In the genomic region with DNA sequence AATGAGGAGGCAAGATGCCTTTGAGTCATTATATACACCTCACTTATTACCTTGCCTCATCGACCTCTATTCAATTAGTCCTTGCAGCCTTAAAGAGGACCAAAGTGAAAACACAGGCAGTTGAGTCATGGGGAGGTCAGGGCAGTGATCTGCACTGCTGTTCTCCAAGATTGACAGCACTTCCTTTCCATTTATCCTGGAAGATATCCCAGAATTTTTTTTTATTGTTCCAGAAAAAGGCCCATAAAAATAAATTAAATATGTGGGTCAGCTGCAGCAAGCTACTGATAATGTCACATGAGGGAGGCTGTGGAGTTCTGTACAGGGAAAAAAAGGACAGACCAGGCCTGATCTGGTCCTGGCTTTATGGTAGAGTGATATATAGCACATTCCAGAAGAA, we compare ENCODE assay signal across 14 cellular contexts. TPM values are rescaled to one million over a fixed set of nuclear protein-coding genes. Genes with fewer than 3 reads are reported as not detected.
A peak's percentile ranks its signal among the peaks of the same experiment; 100 is the strongest.
DNase-seq lines count a peak whose midpoint lies in the region; ATAC-seq and TF ChIP-seq lines count a peak whose summit lies in the region.
"Had no signal": no experiment of that assay in that cellular context is flagged by ENCODE, and none has a peak within 500 bp of the region (broad histone marks: within the 10 kb centered on the region; RNA-seq: fewer than 3 reads in every experiment).

No MANE protein-coding gene starts in this region.

- no peak overlapping the region for H2AFZ ChIP-seq in osteoblast (ENCODE audit: low read length)

- H3K36me3 ChIP-seq in osteoblast (ENCODE audit: insufficient read depth, low read length): no peaks in the 10 kb centered on the region
- H3K36me3 ChIP-seq: pancreas had no signal

- H3K9me3 ChIP-seq in osteoblast (ENCODE audit: low read depth, low read length): no peaks in the 10 kb centered on the region
- H3K9me3 ChIP-seq: pancreas had no signal

- H3K4me3 ChIP-seq in fibroblast of the aortic adventitia (ENCODE audit: low read depth, low read length) (no peak overlapping the region), osteoblast (ENCODE audit: insufficient read depth, low read length) (no peak overlapping the region)
- H3K4me3 ChIP-seq: pancreas had no signal

- peak; percentile 71 for ATAC-seq in SK-N-SH treated with all-trans-retinoic acid at 6 μM for 48 hours
- no peak for ATAC-seq in HG03378 (IDR thresholded peaks at IDR 0.05; ENCODE audit: unreplicated experiment)
- ATAC-seq in HG03354 (IDR thresholded peaks at IDR 0.05; ENCODE audit: poor library complexity, severe bottlenecking, unreplicated experiment): no peak
- ATAC-seq in HG03521 (IDR thresholded peaks at IDR 0.05; ENCODE audit: unreplicated experiment): no peak
- ATAC-seq: stimulated activated naive B cell treated with anti-CD40 and anti-IgM and Interleukin-4, amounts not matched to agents 10 μg/mL and 1 μg/mL and 100 μg/mL, for 72 hours; T-helper 17 cell had no signal

- H4K20me1 ChIP-seq in osteoblast (ENCODE audit: insufficient read depth, low read length): no peaks in the 10 kb centered on the region

- H3K79me2 ChIP-seq in osteoblast (ENCODE audit: insufficient read depth, low read length): no peaks in the 10 kb centered on the region

- no peak overlapping the region for H3K27ac ChIP-seq in osteoblast (ENCODE audit: low read depth, low read length)
- H3K27ac ChIP-seq: pancreas had no signal

- H3K4me2 ChIP-seq in osteoblast (ENCODE audit: insufficient read depth, low read length): no peak overlapping the region

- peaks cover 6% of the 10 kb centered on the region for H3K4me1 ChIP-seq in osteoblast (ENCODE audit: insufficient read depth, low read length)

- H3K27me3 ChIP-seq in osteoblast (ENCODE audit: insufficient read depth, low read length): no peaks in the 10 kb centered on the region
- H3K27me3 ChIP-seq: pancreas had no signal

- DNase-seq in EL (peak; percentile 54), fibroblast of the aortic adventitia (ENCODE audit: low read depth) (peak; percentile 54), osteoblast (ENCODE audit: insufficient read length, low spot score, missing footprints) (peak; percentile 73), HuH-7 (ENCODE audit: low spot score) (no peak)
- DNase-seq: hypothalamus; NCI-H1048; pancreas; stimulated activated CD4-positive, alpha-beta T cell treated with anti-CD3 and anti-CD28 coated beads, Interleukin-4, amount 100 ng/mL, for 24 hours; stimulated activated naive B cell treated with anti-CD40 and anti-IgM and Interleukin-4, amounts not matched to agents 10 μg/mL and 1 μg/mL and 100 μg/mL, for 72 hours; T-helper 17 cell had no signal

- TF ChIP-seq CTCF in fibroblast of the aortic adventitia (IDR thresholded peaks at IDR 0.05; ENCODE audit: insufficient read depth, low read length) (no peak), osteoblast (IDR thresholded peaks at IDR 0.05; ENCODE audit: extremely low read depth, low read depth, low read length) (no peak)

TF ChIP-seq in SK-N-SH treated with all-trans-retinoic acid at 6 μM for 48 hours, 23 proteins besides CTCF, POLR2A, EP300 and RAD21:
- TF ChIP-seq ZC3H10 (CRISPR knock-in tag; IDR thresholded peaks at IDR 0.05) (0 out of 2 replicates have a peak, but pooled peaks have one; percentile 6), ZFP30 (CRISPR knock-in tag; IDR thresholded peaks at IDR 0.05) (no peak), SNAI2 (CRISPR knock-in tag; IDR thresholded peaks at IDR 0.05) (no peak)
- TF ChIP-seq, protein P1, sequence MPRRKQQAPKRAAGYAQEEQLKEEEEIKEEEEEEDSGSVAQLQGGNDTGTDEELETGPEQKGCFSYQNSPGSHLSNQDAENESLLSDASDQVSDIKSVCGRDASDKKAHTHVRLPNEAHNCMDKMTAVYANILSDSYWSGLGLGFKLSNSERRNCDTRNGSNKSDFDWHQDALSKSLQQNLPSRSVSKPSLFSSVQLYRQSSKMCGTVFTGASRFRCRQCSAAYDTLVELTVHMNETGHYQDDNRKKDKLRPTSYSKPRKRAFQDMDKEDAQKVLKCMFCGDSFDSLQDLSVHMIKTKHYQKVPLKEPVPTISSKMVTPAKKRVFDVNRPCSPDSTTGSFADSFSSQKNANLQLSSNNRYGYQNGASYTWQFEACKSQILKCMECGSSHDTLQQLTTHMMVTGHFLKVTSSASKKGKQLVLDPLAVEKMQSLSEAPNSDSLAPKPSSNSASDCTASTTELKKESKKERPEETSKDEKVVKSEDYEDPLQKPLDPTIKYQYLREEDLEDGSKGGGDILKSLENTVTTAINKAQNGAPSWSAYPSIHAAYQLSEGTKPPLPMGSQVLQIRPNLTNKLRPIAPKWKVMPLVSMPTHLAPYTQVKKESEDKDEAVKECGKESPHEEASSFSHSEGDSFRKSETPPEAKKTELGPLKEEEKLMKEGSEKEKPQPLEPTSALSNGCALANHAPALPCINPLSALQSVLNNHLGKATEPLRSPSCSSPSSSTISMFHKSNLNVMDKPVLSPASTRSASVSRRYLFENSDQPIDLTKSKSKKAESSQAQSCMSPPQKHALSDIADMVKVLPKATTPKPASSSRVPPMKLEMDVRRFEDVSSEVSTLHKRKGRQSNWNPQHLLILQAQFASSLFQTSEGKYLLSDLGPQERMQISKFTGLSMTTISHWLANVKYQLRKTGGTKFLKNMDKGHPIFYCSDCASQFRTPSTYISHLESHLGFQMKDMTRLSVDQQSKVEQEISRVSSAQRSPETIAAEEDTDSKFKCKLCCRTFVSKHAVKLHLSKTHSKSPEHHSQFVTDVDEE (CRISPR knock-in tag; IDR thresholded peaks at IDR 0.05): peak; percentile 80

RNA-seq across cellular contexts. Expression of a gene that starts 33.2 kb away (rescaled TPM):
- 82.5 and 123 TPM in 2 replicates for total RNA-seq in fibroblast of the aortic adventitia (ENCODE audit: low replicate concordance)
- 71.6 and 77.8 TPM in 2 replicates for total RNA-seq in osteoblast
